11 cellular contexts compared by ENCODE assay signal in genomic region chr2:68203587-68203986, GRCh38. TPM values are rescaled to one million over a fixed set of nuclear protein-coding genes. Genes with fewer than 3 reads are reported as not detected.
DNase-seq lines count a peak whose midpoint lies in the region; ATAC-seq and TF ChIP-seq lines count a peak whose summit lies in the region.
"Had no signal": no experiment of that assay in that cellular context is flagged by ENCODE, and none has a peak within 500 bp of the region (broad histone marks: within the 10 kb centered on the region; RNA-seq: fewer than 3 reads in every experiment).

No MANE protein-coding gene starts in this region.

- peak; percentile 94 for ATAC-seq in HG02938 (IDR thresholded peaks at IDR 0.05; ENCODE audit: unreplicated experiment)
- peak; percentile 96 for ATAC-seq in stimulated activated naive CD8-positive, alpha-beta T cell treated with anti-CD3 and anti-CD28 coated beads, Interleukin-15, amount 100 ng/mL, for 72 hours
- ATAC-seq in Right ventricle myocardium superior (ENCODE audit: poor library complexity): no peak

- DNase-seq in cardiac muscle cell (ENCODE audit: low read depth in 1 of 2, low spot score in 1 of 2): no peak
- no peak for DNase-seq in right atrium auricular region (ENCODE audit: low spot score)
- DNase-seq in stimulated activated naive CD8-positive, alpha-beta T cell treated with anti-CD3 and anti-CD28 coated beads, Interleukin-15, amount 100 ng/mL, for 72 hours: no peak
- DNase-seq in MG63: no peak
- no peak for DNase-seq in Right ventricle myocardium superior
- DNase-seq in amniotic stem cell (lab: John Stamatoyannopoulos, UW): no peak
- DNase-seq: erythroblast, tibial artery had no signal

- no peaks in the 10 kb centered on the region for H3K9me3 ChIP-seq in cardiac muscle cell (ENCODE audit: low read depth)
- H3K9me3 ChIP-seq in right atrium auricular region: no peaks in the 10 kb centered on the region
- H3K9me3 ChIP-seq in MG63: no peaks in the 10 kb centered on the region
- H3K9me3 ChIP-seq: BLaER1, tibial artery had no signal

- H3K27ac Mint-ChIP-seq in T-helper 1 cell treated with Interleukin-12 subunit alpha and Interleukin-12 subunit beta and Interleukin-4 antibody, amounts not matched to agents 30 μg/mL and 1 μg/mL, for 36 hours: peak overlapping the region; percentile 88
- peak overlapping the region; percentile 83 to 91 for H3K27ac Mint-ChIP-seq in stimulated activated naive CD8-positive, alpha-beta T cell treated with anti-CD3 and anti-CD28 coated beads, Interleukin-15, amount 100 ng/mL, for 72 hours

- H3K27me3 Mint-ChIP-seq in T-helper 1 cell treated with Interleukin-12 subunit alpha and Interleukin-12 subunit beta and Interleukin-4 antibody, amounts not matched to agents 30 μg/mL and 1 μg/mL, for 36 hours (ENCODE audit: low read depth): no peaks in the 10 kb centered on the region
- H3K27me3 Mint-ChIP-seq in stimulated activated naive CD8-positive, alpha-beta T cell treated with anti-CD3 and anti-CD28 coated beads, Interleukin-15, amount 100 ng/mL, for 72 hours: no peaks in the 10 kb centered on the region

- H3K4me1 Mint-ChIP-seq in T-helper 1 cell treated with Interleukin-12 subunit alpha and Interleukin-12 subunit beta and Interleukin-4 antibody, amounts not matched to agents 30 μg/mL and 1 μg/mL, for 36 hours (ENCODE audit: low read depth): peaks cover 41% of the 10 kb centered on the region
- peaks cover 80% of the 10 kb centered on the region for H3K4me1 Mint-ChIP-seq in stimulated activated naive CD8-positive, alpha-beta T cell treated with anti-CD3 and anti-CD28 coated beads, Interleukin-15, amount 100 ng/mL, for 72 hours

- H3K27ac ChIP-seq in cardiac muscle cell (peak overlapping the region; percentile 52), right atrium auricular region (no peak overlapping the region)
- H3K27ac ChIP-seq: BLaER1, tibial artery had no signal

- peaks cover 4% of the 10 kb centered on the region for H3K36me3 Mint-ChIP-seq in T-helper 1 cell treated with Interleukin-12 subunit alpha and Interleukin-12 subunit beta and Interleukin-4 antibody, amounts not matched to agents 30 μg/mL and 1 μg/mL, for 36 hours (ENCODE audit: low read depth)

- TF ChIP-seq CTCF in cardiac muscle cell (IDR thresholded peaks at IDR 0.05; ENCODE audit: low read depth, low read length): no peak
- no peak for TF ChIP-seq CTCF in right atrium auricular region (IDR thresholded peaks at IDR 0.05)

- H3K36me3 ChIP-seq in cardiac muscle cell (no peaks in the 10 kb centered on the region), right atrium auricular region (no peaks in the 10 kb centered on the region), MG63 (peaks cover 17% of the 10 kb centered on the region)
- H3K36me3 ChIP-seq: tibial artery had no signal

- H3K4me3 ChIP-seq in cardiac muscle cell (no peak overlapping the region), right atrium auricular region (no peak overlapping the region), MG63 (no peak overlapping the region)
- H3K4me3 ChIP-seq: BLaER1, tibial artery had no signal

- H3K4me1 ChIP-seq in cardiac muscle cell (ENCODE audit: low read depth) (peaks cover 5% of the 10 kb centered on the region), right atrium auricular region (peaks cover 0 to 8% of the 10 kb centered on the region in 2 donors)
- H3K4me1 ChIP-seq: BLaER1 had no signal

- intact Hi-C loops in Right ventricle myocardium superior (cut with DNase I): no loop called here

- H3K27me3 ChIP-seq in cardiac muscle cell: no peaks in the 10 kb centered on the region
- H3K27me3 ChIP-seq in right atrium auricular region: no peaks in the 10 kb centered on the region
- H3K27me3 ChIP-seq in MG63: no peaks in the 10 kb centered on the region
- H3K27me3 ChIP-seq: BLaER1, tibial artery had no signal

- peak overlapping the region; percentile 71 for H3K4me3 Mint-ChIP-seq in T-helper 1 cell treated with Interleukin-12 subunit alpha and Interleukin-12 subunit beta and Interleukin-4 antibody, amounts not matched to agents 30 μg/mL and 1 μg/mL, for 36 hours
- H3K4me3 Mint-ChIP-seq in stimulated activated naive CD8-positive, alpha-beta T cell treated with anti-CD3 and anti-CD28 coated beads, Interleukin-15, amount 100 ng/mL, for 72 hours: peak overlapping the region; percentile 62 to 69

- H3K9me3 Mint-ChIP-seq in T-helper 1 cell treated with Interleukin-12 subunit alpha and Interleukin-12 subunit beta and Interleukin-4 antibody, amounts not matched to agents 30 μg/mL and 1 μg/mL, for 36 hours: no peaks in the 10 kb centered on the region
- no peaks in the 10 kb centered on the region for H3K9me3 Mint-ChIP-seq in stimulated activated naive CD8-positive, alpha-beta T cell treated with anti-CD3 and anti-CD28 coated beads, Interleukin-15, amount 100 ng/mL, for 72 hours

RNA-seq across cellular contexts. Expression of gene PNO1, which starts 45.9 kb away (rescaled TPM):
- 10.7 and 19.3 TPM in 2 replicates for total RNA-seq in cardiac muscle cell
- polyA plus RNA-seq in cardiac muscle cell: 18.5 and 22.6 TPM in 2 replicates
- 10 to 100 TPM in 1 of 2 donors, 1 to 10 TPM in 1; 8.7 to 12.0 TPM for total RNA-seq in right atrium auricular region
- total RNA-seq in MG63 (2014; rRNA removed; shearing (Covaris generic); ENCODE audit: low replicate concordance): 34.0 and 38.3 TPM in 2 replicates
- total RNA-seq in Right ventricle myocardium superior: 6.7 TPM

RNA-seq across cellular contexts. Expression of gene PPP3R1, which starts 48.7 kb away (rescaled TPM):
- total RNA-seq in cardiac muscle cell (16.3 and 17.0 TPM in 2 replicates), right atrium auricular region (10 to 100 TPM; 16.7 to 18.4 TPM), Right ventricle myocardium superior (38.6 TPM)
- 2.3 and 4.4 TPM in 2 replicates for polyA plus RNA-seq in cardiac muscle cell
- 34.3 and 47.5 TPM in 2 replicates for total RNA-seq in MG63 (2014; rRNA removed; shearing (Covaris generic); ENCODE audit: low replicate concordance)
